Comparison of ENCODE assay signal across 16 cellular contexts in genomic region chr12:59070534-59070933, GRCh38.
DNase-seq lines count a peak whose midpoint lies in the region; ATAC-seq and TF ChIP-seq lines count a peak whose summit lies in the region.
"Had no signal": no experiment of that assay in that cellular context is flagged by ENCODE, and none has a peak within 500 bp of the region (broad histone marks: within the 10 kb centered on the region; RNA-seq: fewer than 3 reads in every experiment).

No MANE protein-coding gene starts in this region.

- peak overlapping the region in 2 of 3 experiments; percentile 35 for H3K4me3 Mint-ChIP-seq in nephron
- H3K4me3 Mint-ChIP-seq: activated CD4-positive, alpha-beta T cell treated with anti-CD3 and anti-CD28 coated beads, Interleukin-2, amount 10 ng/mL, durations not matched to agents 24 days and 14 days; B cell had no signal

- H3K27ac Mint-ChIP-seq in nephron, result peak overlapping the region; percentile 92 to 95 (median 95)
- H3K27ac Mint-ChIP-seq: activated CD4-positive, alpha-beta T cell treated with anti-CD3 and anti-CD28 coated beads, Interleukin-2, amount 10 ng/mL, durations not matched to agents 24 days and 14 days; B cell had no signal

- H3K4me3 ChIP-seq in cardiac fibroblast (replicated peaks in 1 of 2; ENCODE audit: low read depth in 2 of 2, low read length in 2 of 2), result no peak overlapping the region
- H3K4me3 ChIP-seq: spleen, transverse colon had no signal

- ATAC-seq in GM21447 (IDR thresholded peaks at IDR 0.05; ENCODE audit: unreplicated experiment), result no peak
- no peak for ATAC-seq in GM19452 (IDR thresholded peaks at IDR 0.05; ENCODE audit: unreplicated experiment)
- ATAC-seq: HepG2 had no signal

- no peaks in the 10 kb centered on the region for H3K27me3 Mint-ChIP-seq in nephron (ENCODE audit: low read depth)
- H3K27me3 Mint-ChIP-seq: activated CD4-positive, alpha-beta T cell treated with anti-CD3 and anti-CD28 coated beads, Interleukin-2, amount 10 ng/mL, durations not matched to agents 24 days and 14 days; B cell had no signal

- TF ChIP-seq CTCF in cardiac fibroblast (IDR thresholded peaks at IDR 0.05; ENCODE audit: low read depth, low read length), result no peak
- no peak for TF ChIP-seq CTCF in nephron (IDR thresholded peaks at IDR 0.05; ENCODE audit: unreplicated experiment in 3 of 3)

- DNase-seq in EL, result peak; percentile 15
- peak; percentile 36 for DNase-seq in NCI-H2196 (lab: John Stamatoyannopoulos, UW; ENCODE audit: unreplicated experiment)
- peak; percentile 26 to 49 for DNase-seq in cardiac fibroblast (ENCODE audit: low read depth in 2 of 2)
- no peak for DNase-seq in NCI-H524 treated with DMSO at 0.1 percent for 48 hours (lab: John Stamatoyannopoulos, UW)
- no peak for DNase-seq in substantia nigra (lab: John Stamatoyannopoulos, UW)
- DNase-seq: activated CD4-positive, alpha-beta T cell treated with anti-CD3 and anti-CD28 coated beads, Interleukin-2, amount 10 ng/mL, durations not matched to agents 24 days and 14 days; activated naive CD4-positive, alpha-beta T cell treated with Interleukin-2 at 50 U/mL for 16 hours; MM.1S; NCI-H446; spleen; transverse colon had no signal

- H3K36me3 Mint-ChIP-seq in nephron (ENCODE audit: low read depth), result no peaks in the 10 kb centered on the region

- H3K27ac ChIP-seq in substantia nigra (ENCODE audit: low read depth, low read length, poor library complexity, severe bottlenecking), result no peak overlapping the region
- H3K27ac ChIP-seq: transverse colon had no signal

- H3K9me3 Mint-ChIP-seq in nephron, result no peaks in the 10 kb centered on the region
- H3K9me3 Mint-ChIP-seq: activated CD4-positive, alpha-beta T cell treated with anti-CD3 and anti-CD28 coated beads, Interleukin-2, amount 10 ng/mL, durations not matched to agents 24 days and 14 days had no signal

- peaks cover 62% of the 10 kb centered on the region for H3K4me1 Mint-ChIP-seq in nephron
- H3K4me1 Mint-ChIP-seq: activated CD4-positive, alpha-beta T cell treated with anti-CD3 and anti-CD28 coated beads, Interleukin-2, amount 10 ng/mL, durations not matched to agents 24 days and 14 days; B cell had no signal

Comparison
In these comparisons a context has a peak if more than half of its experiments do, and no peak if none do; other contexts are left out.
1. DNase-seq: peak in EL (single experiment), NCI-H2196 (single experiment) and cardiac fibroblast (2 of 2); none in NCI-H524 treated with DMSO at 0.1 percent for 48 hours (single experiment) and substantia nigra (0 of 49).